In the genomic region with DNA sequence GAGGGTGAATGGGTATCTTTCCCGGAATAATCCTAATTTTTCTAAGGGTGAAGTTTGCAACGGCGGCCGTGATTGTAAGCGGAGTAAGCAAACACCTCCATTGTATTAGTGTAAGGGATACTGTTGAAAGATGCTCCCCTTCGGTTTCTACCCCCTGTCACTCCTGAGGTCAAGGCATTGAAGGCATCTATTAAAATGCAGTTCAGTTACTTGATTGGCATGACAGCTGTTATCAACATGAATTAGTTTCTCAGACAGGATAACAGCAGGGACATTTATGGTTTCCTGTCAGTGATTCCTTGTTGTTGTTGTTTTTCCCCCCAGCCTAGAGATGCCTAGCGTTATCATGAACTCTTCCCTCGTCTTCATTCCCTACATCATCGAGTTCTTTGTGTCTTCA, we compare ENCODE assay signal across 8 cellular contexts. TPM values are rescaled to one million over a fixed set of nuclear protein-coding genes. Genes with fewer than 3 reads are reported as not detected.
DNase-seq lines count a peak whose midpoint lies in the region; ATAC-seq and TF ChIP-seq lines count a peak whose summit lies in the region.

No MANE protein-coding gene starts in this region.

- no peak overlapping the region for H3K27ac ChIP-seq in liver (ENCODE audit: low read depth in 1 of 2, low read length in 2 of 2)
- no peak overlapping the region for H3K27ac ChIP-seq in urinary bladder (ENCODE audit: low read depth)

- TF ChIP-seq CTCF in liver (IDR thresholded peaks at IDR 0.05; ENCODE audit: low read depth, low read length, missing input control) = no peak

- no peaks in the 10 kb centered on the region for H3K27me3 Mint-ChIP-seq in activated naive CD8-positive, alpha-beta T cell treated with anti-CD3 and anti-CD28 coated beads for 36 hours

- peak overlapping the region; percentile 71 to 87 (median 87) for H3K4me3 ChIP-seq in liver (ENCODE audit: low read depth in 1 of 3, low read length in 3 of 3)
- peak overlapping the region; percentile 84 for H3K4me3 ChIP-seq in urinary bladder (ENCODE audit: low read depth, low read length)

- H3K36me3 Mint-ChIP-seq in activated naive CD8-positive, alpha-beta T cell treated with anti-CD3 and anti-CD28 coated beads for 36 hours = no peaks in the 10 kb centered on the region

- H3K27me3 ChIP-seq in liver (ENCODE audit: control insufficient read depth in 4 of 4, insufficient read depth in 4 of 4, low read length in 3 of 4) = no peaks in the 10 kb centered on the region

- no peak for DNase-seq in Right ventricle myocardium superior
- no peak for DNase-seq in cardiac septum (ENCODE audit: low spot score)
- no peak for DNase-seq in activated naive CD8-positive, alpha-beta T cell treated with anti-CD3 and anti-CD28 coated beads for 36 hours
- DNase-seq in GOT3 (lab: John Stamatoyannopoulos, UW) = no peak
- no peak for DNase-seq in OCI-M2 (lab: John Stamatoyannopoulos, UW; ENCODE audit: unreplicated experiment)
- DNase-seq in GM19240 (ENCODE audit: insufficient read length, low spot score) = no peak

- intact Hi-C loops in Right ventricle myocardium superior (cut with DNase I) (no loop called here), cardiac septum (cut with DNase I) (no loop called here)

- WGBS in liver = 3% methylated on average over 9 of the region's 9 CpGs
- 3% methylated on average over 9 of the region's 9 CpGs for WGBS in urinary bladder

- peak overlapping the region; percentile 89 for H3K4me3 Mint-ChIP-seq in activated naive CD8-positive, alpha-beta T cell treated with anti-CD3 and anti-CD28 coated beads for 36 hours

- H3K27ac Mint-ChIP-seq in activated naive CD8-positive, alpha-beta T cell treated with anti-CD3 and anti-CD28 coated beads for 36 hours = peak overlapping the region; percentile 56

- ATAC-seq in Right ventricle myocardium superior (ENCODE audit: poor library complexity) = peak; percentile 18

- H3K4me1 Mint-ChIP-seq in activated naive CD8-positive, alpha-beta T cell treated with anti-CD3 and anti-CD28 coated beads for 36 hours = peaks cover 15% of the 10 kb centered on the region

- peak overlapping the region; percentile 28 to 53 for H3K9ac ChIP-seq in liver (ENCODE audit: low read depth in 1 of 2, low read length in 2 of 2)

- no peaks in the 10 kb centered on the region for H3K9me3 ChIP-seq in liver (ENCODE audit: control insufficient read depth in 4 of 4, low read length in 3 of 4)

- H3K36me3 ChIP-seq in liver (ENCODE audit: control insufficient read depth in 4 of 4, insufficient read depth in 3 of 4, low read depth in 1 of 4, low read length in 3 of 4) (no peaks in the 10 kb centered on the region), urinary bladder (ENCODE audit: insufficient read depth) (no peaks in the 10 kb centered on the region)

- no peaks in the 10 kb centered on the region for H3K9me3 Mint-ChIP-seq in activated naive CD8-positive, alpha-beta T cell treated with anti-CD3 and anti-CD28 coated beads for 36 hours

- H3K4me1 ChIP-seq in liver (ENCODE audit: control insufficient read depth in 4 of 4, insufficient read depth in 4 of 4, low read length in 3 of 4) = peaks cover 2 to 7% (median 3%) of the 10 kb centered on the region in 4 donors
- no peaks in the 10 kb centered on the region for H3K4me1 ChIP-seq in urinary bladder (ENCODE audit: insufficient read depth)

- TF ChIP-seq RAD21 in liver (IDR thresholded peaks at IDR 0.05) = no peak

TF ChIP-seq in liver, 16 proteins besides CTCF, POLR2A, EP300 and RAD21:
- TF ChIP-seq FOXA1 (IDR thresholded peaks at IDR 0.05) (no peak), HNF4A (conservative IDR thresholded peaks at IDR 0.05) (no peak), HNF4G (IDR thresholded peaks at IDR 0.05) (no peak), JUND (IDR thresholded peaks at IDR 0.05) (no peak), NR2F2 (IDR thresholded peaks at IDR 0.05) (no peak), EGR1 (IDR thresholded peaks at IDR 0.05; ENCODE audit: low read depth in 2 of 2) (no peak), GABPA (IDR thresholded peaks at IDR 0.05 in 1 of 2, conservative IDR thresholded peaks at IDR 0.05 in 1 of 2) (no peak), YY1 (IDR thresholded peaks at IDR 0.05) (no peak), FOXA2 (IDR thresholded peaks at IDR 0.05) (no peak), SP1 (IDR thresholded peaks at IDR 0.05) (no peak)
- TF ChIP-seq, protein P1, sequence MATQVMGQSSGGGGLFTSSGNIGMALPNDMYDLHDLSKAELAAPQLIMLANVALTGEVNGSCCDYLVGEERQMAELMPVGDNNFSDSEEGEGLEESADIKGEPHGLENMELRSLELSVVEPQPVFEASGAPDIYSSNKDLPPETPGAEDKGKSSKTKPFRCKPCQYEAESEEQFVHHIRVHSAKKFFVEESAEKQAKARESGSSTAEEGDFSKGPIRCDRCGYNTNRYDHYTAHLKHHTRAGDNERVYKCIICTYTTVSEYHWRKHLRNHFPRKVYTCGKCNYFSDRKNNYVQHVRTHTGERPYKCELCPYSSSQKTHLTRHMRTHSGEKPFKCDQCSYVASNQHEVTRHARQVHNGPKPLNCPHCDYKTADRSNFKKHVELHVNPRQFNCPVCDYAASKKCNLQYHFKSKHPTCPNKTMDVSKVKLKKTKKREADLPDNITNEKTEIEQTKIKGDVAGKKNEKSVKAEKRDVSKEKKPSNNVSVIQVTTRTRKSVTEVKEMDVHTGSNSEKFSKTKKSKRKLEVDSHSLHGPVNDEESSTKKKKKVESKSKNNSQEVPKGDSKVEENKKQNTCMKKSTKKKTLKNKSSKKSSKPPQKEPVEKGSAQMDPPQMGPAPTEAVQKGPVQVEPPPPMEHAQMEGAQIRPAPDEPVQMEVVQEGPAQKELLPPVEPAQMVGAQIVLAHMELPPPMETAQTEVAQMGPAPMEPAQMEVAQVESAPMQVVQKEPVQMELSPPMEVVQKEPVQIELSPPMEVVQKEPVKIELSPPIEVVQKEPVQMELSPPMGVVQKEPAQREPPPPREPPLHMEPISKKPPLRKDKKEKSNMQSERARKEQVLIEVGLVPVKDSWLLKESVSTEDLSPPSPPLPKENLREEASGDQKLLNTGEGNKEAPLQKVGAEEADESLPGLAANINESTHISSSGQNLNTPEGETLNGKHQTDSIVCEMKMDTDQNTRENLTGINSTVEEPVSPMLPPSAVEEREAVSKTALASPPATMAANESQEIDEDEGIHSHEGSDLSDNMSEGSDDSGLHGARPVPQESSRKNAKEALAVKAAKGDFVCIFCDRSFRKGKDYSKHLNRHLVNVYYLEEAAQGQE (IDR thresholded peaks at IDR 0.05) = no peak
- TF ChIP-seq, protein P2, sequence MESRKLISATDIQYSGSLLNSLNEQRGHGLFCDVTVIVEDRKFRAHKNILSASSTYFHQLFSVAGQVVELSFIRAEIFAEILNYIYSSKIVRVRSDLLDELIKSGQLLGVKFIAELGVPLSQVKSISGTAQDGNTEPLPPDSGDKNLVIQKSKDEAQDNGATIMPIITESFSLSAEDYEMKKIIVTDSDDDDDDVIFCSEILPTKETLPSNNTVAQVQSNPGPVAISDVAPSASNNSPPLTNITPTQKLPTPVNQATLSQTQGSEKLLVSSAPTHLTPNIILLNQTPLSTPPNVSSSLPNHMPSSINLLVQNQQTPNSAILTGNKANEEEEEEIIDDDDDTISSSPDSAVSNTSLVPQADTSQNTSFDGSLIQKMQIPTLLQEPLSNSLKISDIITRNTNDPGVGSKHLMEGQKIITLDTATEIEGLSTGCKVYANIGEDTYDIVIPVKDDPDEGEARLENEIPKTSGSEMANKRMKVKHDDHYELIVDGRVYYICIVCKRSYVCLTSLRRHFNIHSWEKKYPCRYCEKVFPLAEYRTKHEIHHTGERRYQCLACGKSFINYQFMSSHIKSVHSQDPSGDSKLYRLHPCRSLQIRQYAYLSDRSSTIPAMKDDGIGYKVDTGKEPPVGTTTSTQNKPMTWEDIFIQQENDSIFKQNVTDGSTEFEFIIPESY (IDR thresholded peaks at IDR 0.05) = no peak
- TF ChIP-seq, protein P3, sequence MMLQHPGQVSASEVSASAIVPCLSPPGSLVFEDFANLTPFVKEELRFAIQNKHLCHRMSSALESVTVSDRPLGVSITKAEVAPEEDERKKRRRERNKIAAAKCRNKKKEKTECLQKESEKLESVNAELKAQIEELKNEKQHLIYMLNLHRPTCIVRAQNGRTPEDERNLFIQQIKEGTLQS (IDR thresholded peaks at IDR 0.05) = no peak

RNA-seq across cellular contexts. Expression of a gene that starts 0.6 kb away (rescaled TPM):
- 4.6 TPM for total RNA-seq in Right ventricle myocardium superior
- 6.0 TPM for total RNA-seq in cardiac septum
- 10 to 100 TPM; 12.6 to 13.7 TPM for total RNA-seq in activated naive CD8-positive, alpha-beta T cell treated with anti-CD3 and anti-CD28 coated beads for 36 hours
- total RNA-seq in liver = 1 to 10 TPM; 3.8 to 5.8 TPM
- polyA plus RNA-seq in liver = 1 to 10 TPM; 2.7 to 5.6 TPM
- total RNA-seq in urinary bladder = 14.1 TPM
- 8.5 TPM for polyA plus RNA-seq in urinary bladder

RNA-seq across cellular contexts. Expression of a gene that starts 45.2 kb away (rescaled TPM):
- total RNA-seq in Right ventricle myocardium superior = not detected
- total RNA-seq in cardiac septum = not detected
- not detected for total RNA-seq in activated naive CD8-positive, alpha-beta T cell treated with anti-CD3 and anti-CD28 coated beads for 36 hours
- total RNA-seq in liver = 1 to 10 TPM in 1 of 2 donors, not detected in 1; 4.3 TPM
- polyA plus RNA-seq in liver = not detected
- total RNA-seq in urinary bladder = not detected
- not detected for polyA plus RNA-seq in urinary bladder
